8 cellular contexts compared by ENCODE assay signal in the genomic region with DNA sequence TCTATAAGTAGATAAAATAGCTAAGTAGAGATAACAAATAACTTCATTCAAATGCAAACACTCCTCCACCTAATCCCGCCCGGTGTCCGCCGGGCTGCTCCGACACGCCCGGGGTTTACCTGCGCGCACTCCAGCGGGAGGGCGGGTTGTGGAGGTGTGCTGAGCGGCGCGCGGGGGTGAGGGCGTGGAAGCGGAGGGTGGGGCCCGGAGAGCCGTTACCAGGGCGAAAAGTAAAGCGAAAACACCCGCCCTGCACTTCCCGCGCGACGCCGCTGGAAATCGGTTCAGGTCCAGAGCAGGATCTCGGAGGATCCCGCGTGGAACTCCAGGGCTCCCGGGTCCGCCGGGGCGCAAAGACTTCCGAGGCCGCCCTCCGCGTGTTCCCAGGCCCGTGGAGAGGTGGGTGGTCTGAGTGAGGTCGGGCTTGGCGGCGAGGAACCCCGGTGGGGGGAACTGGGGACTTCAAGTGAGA. TPM values are rescaled to one million over a fixed set of nuclear protein-coding genes. Genes with fewer than 3 reads are reported as not detected.
DNase-seq lines count a peak whose midpoint lies in the region; ATAC-seq, FAIRE-seq and TF ChIP-seq lines count a peak whose summit lies in the region.

No MANE protein-coding gene starts in this region.

- H3K27me3 ChIP-seq in SJCRH30, result no peaks in the 10 kb centered on the region
- H3K27me3 ChIP-seq in GM12878 (replicated peaks in 1 of 2; ENCODE audit: control insufficient read depth in 2 of 2, insufficient read depth in 2 of 2, low read length in 1 of 2), result peaks cover 0 to 6% of the 10 kb centered on the region in 2 experiments; a peak in 1 of 4 replicates

- H3K4me1 ChIP-seq in SJCRH30, result peaks cover 34% of the 10 kb centered on the region
- peaks cover 14% of the 10 kb centered on the region for H3K4me1 ChIP-seq in GM12878 (ENCODE audit: control insufficient read depth, insufficient read depth, low read length)

- H3K36me3 ChIP-seq in SJCRH30, result no peaks in the 10 kb centered on the region
- no peaks in the 10 kb centered on the region for H3K36me3 ChIP-seq in GM12878 (ENCODE audit: control insufficient read depth in 2 of 2, insufficient read depth in 2 of 2, low read length in 1 of 2)

- DNase-seq in SJCRH30, result no peak
- no peak for DNase-seq in GM12878 (ENCODE audit: low read depth, low spot score)
- peak; percentile 62 for DNase-seq in kidney tubule cell (ENCODE audit: low spot score)
- peak; percentile 25 to 28 for DNase-seq in stimulated activated CD4-positive, alpha-beta T cell treated with anti-CD3 and anti-CD28 coated beads, Interleukin-2, amount 100 ng/mL, for 48 hours
- DNase-seq in effector CD8-positive, alpha-beta T cell (lab: John Stamatoyannopoulos, UW), result no peak
- DNase-seq in H4 (ENCODE audit: low spot score), result no peak
- no peak for DNase-seq in SHP77 treated with DMSO at 0.1 percent for 48 hours (lab: John Stamatoyannopoulos, UW)

- POLR2A ChIA-PET in GM12878 (lab: Charles Lee), result interaction anchor here (0.6 to 3.2 kb wide), 6 partner anchors 8 to 215 kb away, joined by 3 to 48 read pairs (median 6); no protein-coding TSS in a partner anchor

- H3K4me3 ChIP-seq in SJCRH30 (peak overlapping the region; percentile 93), GM12878 (peak overlapping the region; percentile 87)

- RAD21 ChIA-PET in GM12878 (lab: Charles Lee; ENCODE audit: unreplicated experiment), result interaction anchor here (1.0 to 3.0 kb wide), 6 partner anchors 10 to 130 kb away, joined by 3 to 30 read pairs (median 5); no protein-coding TSS in a partner anchor

- 4% methylated on average over 31 of the region's 44 CpGs for WGBS in GM12878 (ENCODE audit: insufficient coverage, insufficient replicate concordance, low lambda C conversion rate, missing lambda C conversion rate)

- H3K27ac ChIP-seq in SJCRH30 (peak overlapping the region; percentile 64), GM12878 (ENCODE audit: control insufficient read depth, insufficient read depth) (peak overlapping the region; percentile 50; the same call in 1 of the 2 replicates)

- TF ChIP-seq EP300 in GM12878 (IDR thresholded peaks at IDR 0.05; ENCODE audit: borderline replicate concordance in 1 of 2, control insufficient read depth in 1 of 2, low read depth in 2 of 2, low read length in 2 of 2), result no peak

- FAIRE-seq in GM12878 (lab: Jason Lieb, UNC), result peak; percentile 54

- peak; percentile 13 for ATAC-seq in GM12878

- CTCF ChIA-PET in GM12878 (lab: Yijun Ruan, JAX), result interaction anchor here (0.6 to 4.2 kb wide), 5 partner anchors 10 to 473 kb away, joined by 3 to 38 read pairs (median 4); no protein-coding TSS in a partner anchor

- TF ChIP-seq CTCF in GM12878 (IDR thresholded peaks at IDR 0.05 in 2 of 3, conservative IDR thresholded peaks at IDR 0.05 in 1 of 3; ENCODE audit: control insufficient read depth in 2 of 3, extremely low read depth in 1 of 3, insufficient read depth in 1 of 3, low read depth in 3 of 3, low read length in 3 of 3), result no peak

- no peaks in the 10 kb centered on the region for H4K20me1 ChIP-seq in GM12878 (ENCODE audit: control insufficient read depth, insufficient read depth)

- TF ChIP-seq POLR2A in GM19099 (IDR thresholded peaks at IDR 0.05; ENCODE audit: extremely low read depth, insufficient read length, low read depth) (peak; percentile 49), GM12878 (IDR thresholded peaks at IDR 0.05; ENCODE audit: low read depth, low read length) (0 out of 2 replicates have a peak, but pooled peaks have one; percentile 32)

- H3K4me2 ChIP-seq in GM12878 (ENCODE audit: control insufficient read depth, insufficient read depth), result peak overlapping the region; percentile 99

- no peak for TF ChIP-seq RAD21 in GM12878 (IDR thresholded peaks at IDR 0.05; ENCODE audit: insufficient read depth, low read depth, low read length)

- H2AFZ ChIP-seq in GM12878 (ENCODE audit: control insufficient read depth, low read depth, low read length), result peak overlapping the region; percentile 60

- no TSS peak for BruUV-seq in GM12878 (replicated peaks; lab: Mats Ljungman, UMichigan)

- peaks cover 33% of the 10 kb centered on the region for H3K79me2 ChIP-seq in GM12878 (ENCODE audit: control insufficient read depth, insufficient read depth, low read length)

- in situ Hi-C loops in GM12878 (cut with MboI), result no loop called here

- H3K9me3 ChIP-seq in SJCRH30 (replicated peaks), result no peaks in the 10 kb centered on the region
- H3K9me3 ChIP-seq in GM12878 (replicated peaks; ENCODE audit: control insufficient read depth, insufficient read depth, low read length), result no peaks in the 10 kb centered on the region

- intact Hi-C loops in GM12878 (cut with micrococcal nuclease; ENCODE audit: unreplicated experiment), result loop anchor here (2.0 to 10.0 kb wide), 2 partner anchors 94 to 258 kb away; no protein-coding TSS in a partner anchor

- H3K9ac ChIP-seq in GM12878 (ENCODE audit: control insufficient read depth, insufficient read depth, low read length), result peak overlapping the region; percentile 87

- SMC1A ChIA-PET in GM12878 (lab: Charles Lee; ENCODE audit: uncharacterized antibody, unreplicated experiment), result interaction anchor here (0.8 to 4.0 kb wide), 4 partner anchors 10 to 129 kb away, joined by 4 to 29 read pairs (median 9); no protein-coding TSS in a partner anchor

TF ChIP-seq in GM12878, 131 proteins besides CTCF, POLR2A, EP300 and RAD21 (continues in another document):
- no peak for TF ChIP-seq E4F1 (IDR thresholded peaks at IDR 0.05; ENCODE audit: borderline replicate concordance, partially characterized antibody)
- no peak for TF ChIP-seq MEF2A (IDR thresholded peaks at IDR 0.05; ENCODE audit: insufficient read depth, low read depth, low read length)
- TF ChIP-seq NKRF (conservative IDR thresholded peaks at IDR 0.05), result peak; percentile 51
- TF ChIP-seq KAT2A (conservative IDR thresholded peaks at IDR 0.05; ENCODE audit: control insufficient read depth, low read depth, low read length), result no peak
- no peak for TF ChIP-seq CHD4 (IDR thresholded peaks at IDR 0.05)
- TF ChIP-seq CEBPB (IDR thresholded peaks at IDR 0.05; ENCODE audit: borderline replicate concordance in 1 of 2, low read depth in 2 of 2, low read length in 2 of 2), result no peak
- TF ChIP-seq TBL1XR1 (IDR thresholded peaks at IDR 0.05; ENCODE audit: low read depth, low read length), result no peak
- TF ChIP-seq NFXL1 (IDR thresholded peaks at IDR 0.05; ENCODE audit: borderline replicate concordance), result no peak
- TF ChIP-seq YBX1 (IDR thresholded peaks at IDR 0.05), result no peak
- no peak for TF ChIP-seq MEF2B (IDR thresholded peaks at IDR 0.05; ENCODE audit: partially characterized antibody, poor library complexity, severe bottlenecking)
- no peak for TF ChIP-seq KLF5 (IDR thresholded peaks at IDR 0.05; ENCODE audit: partially characterized antibody)

RNA-seq across cellular contexts. Expression of gene ATF3, which starts 1.8 kb away (rescaled TPM):
- total RNA-seq in SJCRH30 (2014; rRNA removed; shearing (Covaris generic)), result 30.6 and 33.8 TPM in 2 replicates
- 11.6 and 13.9 TPM in 2 replicates for total RNA-seq in GM12878 (2013; cell fraction: nucleolus; rRNA removed)
- total RNA-seq in GM12878 (2014; rRNA removed) (7.3 and 8.1 TPM in 2 replicates), GM12878 (2014; rRNA removed; fragmentation: Illumina TruSeq; extraction: Trizol) (9.4 and 11.5 TPM in 2 replicates), GM12878 (2021) (9.5 and 11.2 TPM in 2 replicates)
- 24.4 TPM for polyA plus RNA-seq in GM12878 (2011; ENCODE audit: low read depth)
- polyA plus RNA-seq in GM12878 (2011; rRNA removed) (13.9 and 15.9 TPM in 2 replicates), GM12878 (2014; fragmentation: Illumina TruSeq; extraction: Trizol) (9.5 and 11.5 TPM in 2 replicates), GM12878 (2014; fragmentation: Nextera tagmentation; extraction: Ambion mirVana) (1 to 10 TPM; 3.0 to 3.4 TPM), GM12878 (2014; rRNA removed) (8.5 and 11.4 TPM in 2 replicates), GM12878 (2016; fragmentation: Nextera tagmentation; extraction: Ambion mirVana) (1 to 10 TPM; 5.6 to 6.7 TPM)
- 8.8 and 10.4 TPM in 2 replicates for polyA plus RNA-seq in GM12878 (2011; cell fraction: cytosol; rRNA removed)
- polyA plus RNA-seq in GM12878 (2011; cell fraction: nucleus; rRNA removed), result 15.9 and 21.2 TPM in 2 replicates
- polyA plus RNA-seq in GM12878 (2012), result 24.2 and 26.5 TPM in 2 replicates
- polyA minus RNA-seq in GM12878 (2011; rRNA and poly(A)+ RNA removed), result 12.6 and 17.7 TPM in 2 replicates
- 4.6 and 6.1 TPM in 2 replicates for polyA minus RNA-seq in GM12878 (2011; cell fraction: cytosol; rRNA and poly(A)+ RNA removed)
- 19.9 and 25.7 TPM in 2 replicates for polyA minus RNA-seq in GM12878 (2011; cell fraction: nucleus; rRNA and poly(A)+ RNA removed)
- total RNA-seq in H4 (2014; rRNA removed; shearing (Covaris generic)), result 9.1 and 13.3 TPM in 2 replicates

Comparison
In these comparisons a context has a peak if more than half of its experiments do, and no peak if none do; other contexts are left out.
1. DNase-seq: peak in kidney tubule cell (single experiment) and stimulated activated CD4-positive, alpha-beta T cell treated with anti-CD3 and anti-CD28 coated beads, Interleukin-2, amount 100 ng/mL, for 48 hours (2 of 2); none in SJCRH30 (0 of 2), GM12878 (single experiment), effector CD8-positive, alpha-beta T cell (single experiment), H4 (single experiment) and SHP77 treated with DMSO at 0.1 percent for 48 hours (single experiment).